ENCODE assay signal across 1 cellular context in the genomic region with DNA sequence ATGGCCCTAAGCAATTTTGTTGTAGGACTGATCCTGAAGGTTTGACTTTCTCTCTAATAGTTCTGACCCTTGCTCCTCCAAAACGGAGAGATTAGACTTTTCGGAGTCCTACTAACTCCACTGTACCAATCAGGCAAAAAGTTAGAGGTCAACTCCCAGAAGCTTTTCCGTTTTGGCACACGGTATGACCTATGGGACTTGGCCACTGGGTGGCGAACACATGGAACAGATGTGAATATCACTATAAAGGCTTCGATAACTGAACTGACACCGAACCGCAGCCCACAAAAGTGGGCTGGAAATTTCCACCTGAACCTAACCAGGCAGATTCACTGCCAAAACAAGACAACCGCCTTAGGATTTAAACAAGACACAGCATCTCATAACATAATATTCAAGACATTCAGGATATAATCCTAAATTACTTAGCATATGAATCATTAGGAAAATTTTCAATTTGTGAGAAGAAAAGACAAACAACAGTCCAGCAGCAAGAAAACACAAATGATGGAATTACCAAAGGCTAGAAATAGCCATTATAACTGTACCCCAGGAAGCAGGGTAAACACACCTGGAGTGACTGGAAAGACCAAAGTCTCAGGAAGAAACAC.
TF ChIP-seq lines count a peak whose summit lies in the region.

No MANE protein-coding gene starts in this region.

TF ChIP-seq in endothelial cell of umbilical vein, 7 proteins besides CTCF, POLR2A, EP300 and RAD21:
- no peak for TF ChIP-seq GATA2 (IDR thresholded peaks at IDR 0.05; ENCODE audit: insufficient read depth, insufficient read length, low read depth, low read length)
- no peak for TF ChIP-seq FOS (IDR thresholded peaks at IDR 0.05; ENCODE audit: borderline replicate concordance, insufficient read depth, low read length)
- no peak for TF ChIP-seq JUN (IDR thresholded peaks at IDR 0.05; ENCODE audit: borderline replicate concordance, insufficient read depth, insufficient read length, low read depth)
- TF ChIP-seq, protein P1, sequence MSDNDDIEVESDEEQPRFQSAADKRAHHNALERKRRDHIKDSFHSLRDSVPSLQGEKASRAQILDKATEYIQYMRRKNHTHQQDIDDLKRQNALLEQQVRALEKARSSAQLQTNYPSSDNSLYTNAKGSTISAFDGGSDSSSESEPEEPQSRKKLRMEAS (IDR thresholded peaks at IDR 0.05; ENCODE audit: insufficient read depth, insufficient read length) = no peak
- TF ChIP-seq MYC (IDR thresholded peaks at IDR 0.05; ENCODE audit: low read depth, low read length) = no peak
- no peak for TF ChIP-seq EZH2 (IDR thresholded peaks at IDR 0.05; ENCODE audit: borderline replicate concordance, low read depth, low read length, severe bottlenecking)
- no peak for TF ChIP-seq POLR2AphosphoS5 (IDR thresholded peaks at IDR 0.05; ENCODE audit: insufficient read depth, low read depth, low read length)
TF ChIP-seq in endothelial cell of umbilical vein: peak in this region for 0.
